Comparison of ENCODE assay signal across 26 cellular contexts in genomic region chr20:39378781-39379180, GRCh38.
A peak's percentile ranks its signal among the peaks of the same experiment; 100 is the strongest.
DNase-seq lines count a peak whose midpoint lies in the region; ATAC-seq and TF ChIP-seq lines count a peak whose summit lies in the region.
"Had no signal": no experiment of that assay in that cellular context is flagged by ENCODE, and none has a peak within 500 bp of the region (broad histone marks: within the 10 kb centered on the region; RNA-seq: fewer than 3 reads in every experiment).

No MANE protein-coding gene starts in this region.

- no peaks in the 10 kb centered on the region for H3K27me3 ChIP-seq in body of pancreas
- peaks cover 0 to 7% (median 0%) of the 10 kb centered on the region in 7 donors for H3K27me3 ChIP-seq in heart right ventricle
- H3K27me3 ChIP-seq in psoas muscle (ENCODE audit: insufficient read depth in 3 of 3, low read length in 2 of 3): no peaks in the 10 kb centered on the region
- H3K27me3 ChIP-seq: BLaER1 treated with 17β-estradiol and CSF1 and Interleukin-3, amounts not matched to agents 10 nM and 100 nM had no signal

- H3K27ac ChIP-seq in body of pancreas (no peak overlapping the region), heart right ventricle (peak overlapping the region in 6 of 10 donors; percentile 20 to 74 (median 62)), psoas muscle (no peak overlapping the region)
- H3K27ac ChIP-seq: A549; BLaER1 treated with 17β-estradiol and CSF1 and Interleukin-3, amounts not matched to agents 10 nM and 100 nM; PC-9 had no signal

- no peak overlapping the region for H3K4me3 ChIP-seq in body of pancreas
- H3K4me3 ChIP-seq in heart right ventricle: no peak overlapping the region
- no peak overlapping the region for H3K4me3 ChIP-seq in psoas muscle
- H3K4me3 ChIP-seq: A549; BLaER1 treated with 17β-estradiol and CSF1 and Interleukin-3, amounts not matched to agents 10 nM and 100 nM; HAP-1; PC-9 had no signal

- 45 to 56% methylated on average over 6 of the region's 6 CpGs for WGBS in body of pancreas, 2 donors
- 52 to 53% methylated on average over 6 of the region's 6 CpGs for WGBS in heart right ventricle, 2 donors
- 16 to 26% (median 23%) methylated on average over 6 of the region's 6 CpGs for WGBS in psoas muscle, 3 donors

- DNase-seq in body of pancreas: peak in 3 of 4 donors; percentile 7 to 30 (median 13)
- peak; percentile 14 to 72 for DNase-seq in heart right ventricle
- peak; percentile 30 for DNase-seq in left kidney (ENCODE audit: low read depth, low spot score)
- peak in 1 of 2 donors; percentile 49 for DNase-seq in psoas muscle
- DNase-seq in activated CD4-positive, alpha-beta memory T cell treated with anti-CD3 and anti-CD28 coated beads for 36 hours: no peak
- DNase-seq in globus pallidus (ENCODE audit: low spot score): no peak
- DNase-seq in T-helper 9 cell: no peak
- DNase-seq: AML-193; CD4-positive, alpha-beta T cell; COR-L47; DMS53; GOT3; HFFc6; IMR-90; KG1; MM.1S; NCI-H2029; NCI-H446; NCI-H526; NCI-H82; PC-9; SHP77 treated with DMSO at 0.1 percent for 48 hours had no signal

- no peaks in the 10 kb centered on the region for H3K36me3 Mint-ChIP-seq in activated CD4-positive, alpha-beta memory T cell treated with anti-CD3 and anti-CD28 coated beads for 36 hours

- H3K27me3 Mint-ChIP-seq in activated CD4-positive, alpha-beta memory T cell treated with anti-CD3 and anti-CD28 coated beads for 36 hours: no peaks in the 10 kb centered on the region

- H3K9me3 ChIP-seq in body of pancreas: no peaks in the 10 kb centered on the region
- H3K9me3 ChIP-seq in heart right ventricle: no peaks in the 10 kb centered on the region
- no peaks in the 10 kb centered on the region for H3K9me3 ChIP-seq in psoas muscle
- H3K9me3 ChIP-seq: A549; BLaER1 treated with 17β-estradiol and CSF1 and Interleukin-3, amounts not matched to agents 10 nM and 100 nM; HAP-1 had no signal

- H3K4me1 Mint-ChIP-seq in activated CD4-positive, alpha-beta memory T cell treated with anti-CD3 and anti-CD28 coated beads for 36 hours (ENCODE audit: low read depth): no peaks in the 10 kb centered on the region

- H3K36me3 ChIP-seq in body of pancreas (replicated peaks in 1 of 2; ENCODE audit: insufficient read depth in 1 of 2, low read depth in 2 of 2) (no peaks in the 10 kb centered on the region), heart right ventricle (no peaks in the 10 kb centered on the region), psoas muscle (ENCODE audit: insufficient read depth in 1 of 2, low read depth in 1 of 2) (no peaks in the 10 kb centered on the region)
- H3K36me3 ChIP-seq: BLaER1 treated with 17β-estradiol and CSF1 and Interleukin-3, amounts not matched to agents 10 nM and 100 nM; HAP-1 had no signal

- no peak overlapping the region for H3K27ac Mint-ChIP-seq in activated CD4-positive, alpha-beta memory T cell treated with anti-CD3 and anti-CD28 coated beads for 36 hours
- H3K27ac Mint-ChIP-seq: CD4-positive, alpha-beta T cell; HFFc6 had no signal

- TF ChIP-seq POLR2A in body of pancreas (IDR thresholded peaks at IDR 0.05): no peak

- POLR2A ChIA-PET in activated CD4-positive, alpha-beta memory T cell treated with anti-CD3 and anti-CD28 coated beads for 36 hours (lab: Charles Lee): no interaction called here

- H3K4me3 Mint-ChIP-seq in activated CD4-positive, alpha-beta memory T cell treated with anti-CD3 and anti-CD28 coated beads for 36 hours: no peak overlapping the region
- H3K4me3 Mint-ChIP-seq: CD4-positive, alpha-beta T cell; HFFc6 had no signal

- H3K4me1 ChIP-seq in body of pancreas (no peaks in the 10 kb centered on the region), heart right ventricle (peaks cover 0 to 6% (median 0%) of the 10 kb centered on the region in 9 donors), psoas muscle (no peaks in the 10 kb centered on the region)
- H3K4me1 ChIP-seq: A549; BLaER1 treated with 17β-estradiol and CSF1 and Interleukin-3, amounts not matched to agents 10 nM and 100 nM; HAP-1 had no signal

- H3K9me3 Mint-ChIP-seq in activated CD4-positive, alpha-beta memory T cell treated with anti-CD3 and anti-CD28 coated beads for 36 hours: no peaks in the 10 kb centered on the region
- H3K9me3 Mint-ChIP-seq: CD4-positive, alpha-beta T cell had no signal

- intact Hi-C loops in body of pancreas (cut with DNase I): no loop called here
- intact Hi-C loops in heart right ventricle (cut with DNase I): no loop called here
- intact Hi-C loops in psoas muscle (cut with DNase I): no loop called here
- intact Hi-C loops in activated CD4-positive, alpha-beta memory T cell treated with anti-CD3 and anti-CD28 coated beads for 36 hours (cut with micrococcal nuclease): no loop called here

- TF ChIP-seq CTCF in body of pancreas (IDR thresholded peaks at IDR 0.05) (no peak), heart right ventricle (IDR thresholded peaks at IDR 0.05) (no peak), psoas muscle (IDR thresholded peaks at IDR 0.05) (no peak)

- CTCF ChIA-PET in activated CD4-positive, alpha-beta memory T cell treated with anti-CD3 and anti-CD28 coated beads for 36 hours (lab: Charles Lee): no interaction called here

- ATAC-seq in body of pancreas (peak; percentile 38), heart right ventricle (peak; percentile 50 to 92 (median 86)), psoas muscle (peak in 3 of 4 donors; percentile 21 to 32 (median 26)), GM19395 (IDR thresholded peaks at IDR 0.05; ENCODE audit: unreplicated experiment) (no peak)
- ATAC-seq: A549 had no signal

Comparison
In these comparisons a context has a peak if more than half of its experiments do, and no peak if none do; other contexts are left out.
1. DNase-seq: peak in body of pancreas (3 of 4), heart right ventricle (2 of 2) and left kidney (single experiment); none in activated CD4-positive, alpha-beta memory T cell treated with anti-CD3 and anti-CD28 coated beads for 36 hours (single experiment), globus pallidus (single experiment) and T-helper 9 cell (single experiment).
2. H3K27ac ChIP-seq: peak in heart right ventricle (6 of 10); none in body of pancreas (0 of 4) and psoas muscle (single experiment).